Comparison of ENCODE assay signal across 1 cellular context in the genomic region with DNA sequence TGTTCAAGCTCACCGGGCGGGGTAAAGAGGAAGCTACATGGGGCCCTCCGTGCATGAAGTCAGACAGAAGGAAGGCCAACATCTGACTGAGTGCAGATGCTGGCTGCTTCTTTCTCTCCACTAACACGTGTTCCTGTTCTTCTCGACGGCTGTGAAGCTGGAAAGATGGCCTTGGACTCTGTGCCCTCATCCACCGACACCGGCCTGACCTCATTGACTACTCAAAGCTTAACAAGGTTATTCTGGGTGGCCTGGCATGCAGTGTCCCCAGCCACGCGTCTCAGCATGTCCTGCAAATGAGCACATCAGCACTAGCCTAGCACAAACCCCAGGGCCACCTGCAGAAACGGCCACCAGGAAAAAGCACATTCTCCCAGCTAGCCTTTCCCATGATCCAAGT.
A peak's percentile ranks its signal among the peaks of the same experiment; 100 is the strongest.
TF ChIP-seq lines count a peak whose summit lies in the region.

No MANE protein-coding gene starts in this region.

TF ChIP-seq in HepG2, 621 proteins besides CTCF, POLR2A, EP300 and RAD21 (continued from another document):
- TF ChIP-seq, protein P1, sequence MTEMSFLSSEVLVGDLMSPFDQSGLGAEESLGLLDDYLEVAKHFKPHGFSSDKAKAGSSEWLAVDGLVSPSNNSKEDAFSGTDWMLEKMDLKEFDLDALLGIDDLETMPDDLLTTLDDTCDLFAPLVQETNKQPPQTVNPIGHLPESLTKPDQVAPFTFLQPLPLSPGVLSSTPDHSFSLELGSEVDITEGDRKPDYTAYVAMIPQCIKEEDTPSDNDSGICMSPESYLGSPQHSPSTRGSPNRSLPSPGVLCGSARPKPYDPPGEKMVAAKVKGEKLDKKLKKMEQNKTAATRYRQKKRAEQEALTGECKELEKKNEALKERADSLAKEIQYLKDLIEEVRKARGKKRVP (CRISPR knock-in tag; IDR thresholded peaks at IDR 0.05), result no peak
- TF ChIP-seq POGZ (CRISPR knock-in tag; IDR thresholded peaks at IDR 0.05), result no peak
- peak; percentile 52; the same call in 1 of the 2 replicates for TF ChIP-seq ESRRA (CRISPR knock-in tag; IDR thresholded peaks at IDR 0.05; ENCODE audit: low read depth)
- TF ChIP-seq ZSCAN31 (CRISPR knock-in tag; IDR thresholded peaks at IDR 0.05; ENCODE audit: low read depth), result no peak
- TF ChIP-seq MAFG (CRISPR knock-in tag; IDR thresholded peaks at IDR 0.05), result no peak
- TF ChIP-seq, protein P2, sequence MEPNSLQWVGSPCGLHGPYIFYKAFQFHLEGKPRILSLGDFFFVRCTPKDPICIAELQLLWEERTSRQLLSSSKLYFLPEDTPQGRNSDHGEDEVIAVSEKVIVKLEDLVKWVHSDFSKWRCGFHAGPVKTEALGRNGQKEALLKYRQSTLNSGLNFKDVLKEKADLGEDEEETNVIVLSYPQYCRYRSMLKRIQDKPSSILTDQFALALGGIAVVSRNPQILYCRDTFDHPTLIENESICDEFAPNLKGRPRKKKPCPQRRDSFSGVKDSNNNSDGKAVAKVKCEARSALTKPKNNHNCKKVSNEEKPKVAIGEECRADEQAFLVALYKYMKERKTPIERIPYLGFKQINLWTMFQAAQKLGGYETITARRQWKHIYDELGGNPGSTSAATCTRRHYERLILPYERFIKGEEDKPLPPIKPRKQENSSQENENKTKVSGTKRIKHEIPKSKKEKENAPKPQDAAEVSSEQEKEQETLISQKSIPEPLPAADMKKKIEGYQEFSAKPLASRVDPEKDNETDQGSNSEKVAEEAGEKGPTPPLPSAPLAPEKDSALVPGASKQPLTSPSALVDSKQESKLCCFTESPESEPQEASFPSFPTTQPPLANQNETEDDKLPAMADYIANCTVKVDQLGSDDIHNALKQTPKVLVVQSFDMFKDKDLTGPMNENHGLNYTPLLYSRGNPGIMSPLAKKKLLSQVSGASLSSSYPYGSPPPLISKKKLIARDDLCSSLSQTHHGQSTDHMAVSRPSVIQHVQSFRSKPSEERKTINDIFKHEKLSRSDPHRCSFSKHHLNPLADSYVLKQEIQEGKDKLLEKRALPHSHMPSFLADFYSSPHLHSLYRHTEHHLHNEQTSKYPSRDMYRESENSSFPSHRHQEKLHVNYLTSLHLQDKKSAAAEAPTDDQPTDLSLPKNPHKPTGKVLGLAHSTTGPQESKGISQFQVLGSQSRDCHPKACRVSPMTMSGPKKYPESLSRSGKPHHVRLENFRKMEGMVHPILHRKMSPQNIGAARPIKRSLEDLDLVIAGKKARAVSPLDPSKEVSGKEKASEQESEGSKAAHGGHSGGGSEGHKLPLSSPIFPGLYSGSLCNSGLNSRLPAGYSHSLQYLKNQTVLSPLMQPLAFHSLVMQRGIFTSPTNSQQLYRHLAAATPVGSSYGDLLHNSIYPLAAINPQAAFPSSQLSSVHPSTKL (CRISPR knock-in tag; IDR thresholded peaks at IDR 0.05), result peak; percentile 37; the same call in 1 of the 2 replicates
- TF ChIP-seq MXI1 (IDR thresholded peaks at IDR 0.05; ENCODE audit: borderline replicate concordance, low read depth, low read length), result no peak
- TF ChIP-seq, protein P3, sequence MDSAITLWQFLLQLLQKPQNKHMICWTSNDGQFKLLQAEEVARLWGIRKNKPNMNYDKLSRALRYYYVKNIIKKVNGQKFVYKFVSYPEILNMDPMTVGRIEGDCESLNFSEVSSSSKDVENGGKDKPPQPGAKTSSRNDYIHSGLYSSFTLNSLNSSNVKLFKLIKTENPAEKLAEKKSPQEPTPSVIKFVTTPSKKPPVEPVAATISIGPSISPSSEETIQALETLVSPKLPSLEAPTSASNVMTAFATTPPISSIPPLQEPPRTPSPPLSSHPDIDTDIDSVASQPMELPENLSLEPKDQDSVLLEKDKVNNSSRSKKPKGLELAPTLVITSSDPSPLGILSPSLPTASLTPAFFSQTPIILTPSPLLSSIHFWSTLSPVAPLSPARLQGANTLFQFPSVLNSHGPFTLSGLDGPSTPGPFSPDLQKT (CRISPR knock-in tag; IDR thresholded peaks at IDR 0.05; ENCODE audit: borderline replicate concordance), result no peak
- TF ChIP-seq ZMYM2 (CRISPR knock-in tag; IDR thresholded peaks at IDR 0.05), result 0 out of 2 replicates have a peak, but pooled peaks have one; percentile 52
- no peak for TF ChIP-seq GTF2F1 (IDR thresholded peaks at IDR 0.05; ENCODE audit: low read length)
- 0 out of 2 replicates have a peak, but pooled peaks have one; percentile 40 for TF ChIP-seq ZNF737 (CRISPR knock-in tag; IDR thresholded peaks at IDR 0.05; ENCODE audit: borderline replicate concordance)
- TF ChIP-seq RNF2 (conservative IDR thresholded peaks at IDR 0.05; ENCODE audit: low read depth), result peak; percentile 56; the same call in 1 of the 2 replicates
- TF ChIP-seq, protein P4, sequence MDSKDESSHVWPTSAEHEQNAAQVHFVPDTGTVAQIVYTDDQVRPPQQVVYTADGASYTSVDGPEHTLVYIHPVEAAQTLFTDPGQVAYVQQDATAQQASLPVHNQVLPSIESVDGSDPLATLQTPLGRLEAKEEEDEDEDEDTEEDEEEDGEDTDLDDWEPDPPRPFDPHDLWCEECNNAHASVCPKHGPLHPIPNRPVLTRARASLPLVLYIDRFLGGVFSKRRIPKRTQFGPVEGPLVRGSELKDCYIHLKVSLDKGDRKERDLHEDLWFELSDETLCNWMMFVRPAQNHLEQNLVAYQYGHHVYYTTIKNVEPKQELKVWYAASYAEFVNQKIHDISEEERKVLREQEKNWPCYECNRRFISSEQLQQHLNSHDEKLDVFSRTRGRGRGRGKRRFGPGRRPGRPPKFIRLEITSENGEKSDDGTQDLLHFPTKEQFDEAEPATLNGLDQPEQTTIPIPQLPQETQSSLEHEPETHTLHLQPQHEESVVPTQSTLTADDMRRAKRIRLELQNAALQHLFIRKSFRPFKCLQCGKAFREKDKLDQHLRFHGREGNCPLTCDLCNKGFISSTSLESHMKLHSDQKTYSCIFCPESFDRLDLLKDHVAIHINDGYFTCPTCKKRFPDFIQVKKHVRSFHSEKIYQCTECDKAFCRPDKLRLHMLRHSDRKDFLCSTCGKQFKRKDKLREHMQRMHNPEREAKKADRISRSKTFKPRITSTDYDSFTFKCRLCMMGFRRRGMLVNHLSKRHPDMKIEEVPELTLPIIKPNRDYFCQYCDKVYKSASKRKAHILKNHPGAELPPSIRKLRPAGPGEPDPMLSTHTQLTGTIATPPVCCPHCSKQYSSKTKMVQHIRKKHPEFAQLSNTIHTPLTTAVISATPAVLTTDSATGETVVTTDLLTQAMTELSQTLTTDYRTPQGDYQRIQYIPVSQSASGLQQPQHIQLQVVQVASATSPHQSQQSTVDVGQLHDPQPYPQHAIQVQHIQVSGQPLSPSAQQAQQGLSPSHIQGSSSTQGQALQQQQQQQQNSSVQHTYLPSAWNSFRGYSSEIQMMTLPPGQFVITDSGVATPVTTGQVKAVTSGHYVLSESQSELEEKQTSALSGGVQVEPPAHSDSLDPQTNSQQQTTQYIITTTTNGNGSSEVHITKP (CRISPR knock-in tag; IDR thresholded peaks at IDR 0.05; ENCODE audit: low read depth), result no peak
